Comparison of ENCODE assay signal across 25 cellular contexts in genomic region chr19:38494379-38494778, GRCh38.
"Had no signal": no experiment of that assay in that cellular context is flagged by ENCODE, and none has a peak within 500 bp of the region (broad histone marks: within the 10 kb centered on the region; RNA-seq: fewer than 3 reads in every experiment).

No MANE protein-coding gene starts in this region.

- H3K4me3 Mint-ChIP-seq: activated CD4-positive, alpha-beta T cell treated with anti-CD3 and anti-CD28 coated beads for 36 hours; activated CD8-positive, alpha-beta T cell treated with anti-CD3 and anti-CD28 coated beads for 36 hours; activated naive CD8-positive, alpha-beta T cell treated with anti-CD3 and anti-CD28 coated beads, Interleukin-2, amount 10 ng/mL, durations not matched to agents 7 days and 5 days; T-cell had no signal

- ATAC-seq: activated CD4-positive, alpha-beta T cell treated with anti-CD3 and anti-CD28 coated beads for 36 hours; activated CD8-positive, alpha-beta T cell treated with anti-CD3 and anti-CD28 coated beads for 36 hours; Panc1; Right ventricle myocardium inferior; T-cell had no signal

- H3K36me3 ChIP-seq: adrenal gland, breast epithelium had no signal

- H3K27ac Mint-ChIP-seq: activated CD4-positive, alpha-beta T cell treated with anti-CD3 and anti-CD28 coated beads for 36 hours; activated CD8-positive, alpha-beta T cell treated with anti-CD3 and anti-CD28 coated beads for 36 hours; activated naive CD8-positive, alpha-beta T cell treated with anti-CD3 and anti-CD28 coated beads, Interleukin-2, amount 10 ng/mL, durations not matched to agents 7 days and 5 days; T-cell had no signal

- H3K9me3 ChIP-seq: adrenal gland had no signal

- H3K36me3 Mint-ChIP-seq: activated naive CD8-positive, alpha-beta T cell treated with anti-CD3 and anti-CD28 coated beads, Interleukin-2, amount 10 ng/mL, durations not matched to agents 7 days and 5 days had no signal

- DNase-seq: activated CD4-positive, alpha-beta T cell treated with anti-CD3 and anti-CD28 coated beads for 36 hours; activated CD4-positive, alpha-beta T cell treated with anti-CD3 and anti-CD28 coated beads, Interleukin-2, amount 50 U/mL, for 1 hour; activated CD8-positive, alpha-beta memory T cell treated with anti-CD3 and anti-CD28 coated beads, Interleukin-2, amount 50 U/mL, for 48 hours; activated CD8-positive, alpha-beta T cell treated with anti-CD3 and anti-CD28 coated beads for 36 hours; activated naive CD4-positive, alpha-beta T cell treated with anti-CD3 and anti-CD28 coated beads, Interleukin-2, amount 50 U/mL, for 16 hours; activated naive CD8-positive, alpha-beta T cell treated with anti-CD3 and anti-CD28 coated beads, Interleukin-2, amount 10 ng/mL, durations not matched to agents 7 days and 5 days; activated T-cell treated with anti-CD3 and anti-CD28 coated beads, Interleukin-2, amount 50 U/mL, for 1 hour; adrenal gland; aorta; central memory CD4-positive, alpha-beta T cell; NCI-H1105 treated with DMSO at 0.1 percent for 48 hours; NCI-H1436 treated with DMSO at 0.1 percent for 48 hours; NCI-H187; NCI-H2081; NCI-H446; NCI-H524; NCI-H82; OCI-M1; RPMI8226; T-cell had no signal

- H3K27me3 ChIP-seq: adrenal gland, breast epithelium had no signal

- H3K27ac ChIP-seq: adrenal gland, breast epithelium, SK-N-MC, VCaP had no signal

- H3K4me3 ChIP-seq: adrenal gland, breast epithelium, SK-N-MC had no signal

- H3K4me1 Mint-ChIP-seq: activated CD4-positive, alpha-beta T cell treated with anti-CD3 and anti-CD28 coated beads for 36 hours had no signal

- H3K4me1 ChIP-seq: adrenal gland, breast epithelium had no signal
